In the genomic region with DNA sequence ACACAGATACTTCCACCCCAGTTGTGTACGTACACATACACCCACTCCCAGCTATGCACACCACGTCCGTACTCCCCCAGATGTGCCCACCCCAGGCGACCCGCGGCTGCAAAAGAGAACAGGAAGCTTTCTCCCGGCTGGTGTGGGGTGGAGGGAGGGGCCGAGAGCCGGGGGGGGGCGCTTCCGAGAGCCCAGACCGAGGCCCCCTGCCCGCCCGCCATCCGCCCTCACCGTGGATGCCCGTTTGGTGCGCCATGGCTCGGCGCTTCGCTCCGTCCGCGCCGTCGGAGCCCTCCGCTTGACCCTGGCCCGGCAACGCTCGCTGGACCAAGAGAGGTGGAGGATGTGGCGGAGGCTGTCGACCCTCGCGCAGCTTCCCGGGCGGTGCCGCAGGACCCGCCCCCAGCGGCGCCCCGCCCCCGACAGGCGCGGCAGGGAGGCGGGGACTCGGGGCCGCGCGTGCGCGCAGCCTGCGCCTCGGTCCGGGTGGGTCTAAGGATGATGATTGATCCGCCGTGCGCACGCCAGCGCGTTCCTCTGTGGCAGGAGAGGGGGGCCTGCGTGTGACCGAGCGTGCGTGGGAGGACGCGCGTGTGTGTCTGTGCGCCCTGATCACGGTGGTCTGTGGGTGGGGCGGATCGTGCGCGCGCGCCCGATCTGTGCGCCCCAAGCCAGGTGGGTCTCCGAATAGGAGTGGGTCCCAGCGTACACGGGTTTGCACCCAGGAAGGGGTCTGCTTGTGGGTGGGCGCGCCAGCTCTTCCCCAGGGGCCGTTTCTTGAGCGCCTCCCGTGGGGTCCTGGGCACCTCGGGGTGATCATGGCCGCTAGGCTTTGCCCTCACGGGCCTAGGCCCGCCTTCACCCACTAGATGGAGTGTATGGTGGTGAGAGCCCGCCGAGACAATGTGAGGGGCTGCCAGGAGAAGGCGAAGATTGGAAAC, we compare ENCODE assay signal across 1 cellular context.
TF ChIP-seq lines count a peak whose summit lies in the region.

Gene TWF2, minus strand, starts transcription at position 398 of the 941 bp plus-strand sequence. Its CDS starts 142 bp downstream, at position 256.

TF ChIP-seq in HepG2, 621 proteins besides CTCF, POLR2A, EP300 and RAD21 (continued from another document and continues in another):
- no peak for TF ChIP-seq ZNF646 (CRISPR knock-in tag; IDR thresholded peaks at IDR 0.05)
- TF ChIP-seq FOXK2 (IDR thresholded peaks at IDR 0.05), result no peak
- TF ChIP-seq ZNF274 (CRISPR knock-in tag; IDR thresholded peaks at IDR 0.05), result peak; percentile 23; the same call in 1 of the 2 replicates
- TF ChIP-seq ERF (CRISPR knock-in tag; IDR thresholded peaks at IDR 0.05), result peak; percentile 56; the same call in 1 of the 2 replicates
- TF ChIP-seq NFKB2 (CRISPR knock-in tag; IDR thresholded peaks at IDR 0.05; ENCODE audit: borderline replicate concordance), result peak; percentile 79; the same call in 1 of the 2 replicates
- TF ChIP-seq SOX13 (IDR thresholded peaks at IDR 0.05), result no peak
- peak in 1 of 2 experiments; percentile 14; a peak in 1 of 4 replicates for TF ChIP-seq SOX13 (CRISPR knock-in tag; conservative IDR thresholded peaks at IDR 0.05 in 1 of 2, IDR thresholded peaks at IDR 0.05 in 1 of 2)
- 0 out of 2 replicates have a peak, but pooled peaks have one; percentile 57 for TF ChIP-seq ZBTB7A (CRISPR knock-in tag; IDR thresholded peaks at IDR 0.05)
- no peak for TF ChIP-seq PHB2 (IDR thresholded peaks at IDR 0.05; ENCODE audit: partially characterized antibody)
- peak; percentile 29 for TF ChIP-seq MED8 (CRISPR knock-in tag; IDR thresholded peaks at IDR 0.05; ENCODE audit: insufficient replicate concordance)
- TF ChIP-seq ETV5 (CRISPR knock-in tag; IDR thresholded peaks at IDR 0.05; ENCODE audit: borderline replicate concordance), result no peak
- TF ChIP-seq ZBTB7B (CRISPR knock-in tag; IDR thresholded peaks at IDR 0.05), result peak; percentile 70; the same call in 1 of the 2 replicates
- TF ChIP-seq TOE1 (CRISPR knock-in tag; IDR thresholded peaks at IDR 0.05), result no peak
- no peak for TF ChIP-seq HIC2 (CRISPR knock-in tag; IDR thresholded peaks at IDR 0.05; ENCODE audit: low read depth)
- peak; percentile 41; the same call in 1 of the 2 replicates for TF ChIP-seq DR1 (CRISPR knock-in tag; IDR thresholded peaks at IDR 0.05)
- TF ChIP-seq CBX5 (CRISPR knock-in tag; IDR thresholded peaks at IDR 0.05; ENCODE audit: borderline replicate concordance), result no peak
- TF ChIP-seq MBD4 (IDR thresholded peaks at IDR 0.05; ENCODE audit: borderline replicate concordance, low read length), result no peak
- no peak for TF ChIP-seq MIER2 (CRISPR knock-in tag; IDR thresholded peaks at IDR 0.05)
- TF ChIP-seq BCL3 (CRISPR knock-in tag; IDR thresholded peaks at IDR 0.05), result 0 out of 2 replicates have a peak, but pooled peaks have one; percentile 62
- 0 out of 2 replicates have a peak, but pooled peaks have one; percentile 72 for TF ChIP-seq NFAT5 (CRISPR knock-in tag; IDR thresholded peaks at IDR 0.05)
- 0 out of 2 replicates have a peak, but pooled peaks have one; percentile 44 for TF ChIP-seq PITX1 (CRISPR knock-in tag; IDR thresholded peaks at IDR 0.05)
- TF ChIP-seq ADNP (CRISPR knock-in tag; IDR thresholded peaks at IDR 0.05), result no peak
- TF ChIP-seq RBFOX2 (IDR thresholded peaks at IDR 0.05; ENCODE audit: low read depth, low read length), result peak; percentile 96
- TF ChIP-seq KDM5A (IDR thresholded peaks at IDR 0.05; ENCODE audit: borderline replicate concordance, low read length), result peak; percentile 67
- TF ChIP-seq RFXANK (CRISPR knock-in tag; IDR thresholded peaks at IDR 0.05), result 0 out of 2 replicates have a peak, but pooled peaks have one; percentile 29
- 0 out of 2 replicates have a peak, but pooled peaks have one; percentile 35 for TF ChIP-seq RCOR2 (CRISPR knock-in tag; IDR thresholded peaks at IDR 0.05)
- TF ChIP-seq, protein P1, sequence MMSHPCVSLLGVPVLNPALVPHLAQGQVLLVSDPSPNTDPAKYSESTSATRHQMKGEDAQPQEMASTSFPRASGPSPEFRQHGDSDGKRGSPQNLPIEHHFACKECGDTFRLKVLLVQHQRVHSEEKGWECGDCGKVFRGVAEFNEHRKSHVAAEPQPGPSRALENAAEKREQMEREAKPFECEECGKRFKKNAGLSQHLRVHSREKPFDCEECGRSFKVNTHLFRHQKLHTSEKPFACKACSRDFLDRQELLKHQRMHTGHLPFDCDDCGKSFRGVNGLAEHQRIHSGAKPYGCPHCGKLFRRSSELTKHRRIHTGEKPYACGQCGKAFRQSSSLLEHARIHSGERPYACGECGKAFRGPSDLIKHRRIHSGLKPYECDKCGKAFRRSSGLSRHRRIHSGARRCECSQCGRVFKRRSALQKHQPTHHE (CRISPR knock-in tag; IDR thresholded peaks at IDR 0.05; ENCODE audit: borderline replicate concordance), result peak; percentile 54; the same call in 1 of the 2 replicates
- no peak for TF ChIP-seq ARID5B (CRISPR knock-in tag; IDR thresholded peaks at IDR 0.05)
- 0 out of 2 replicates have a peak, but pooled peaks have one; percentile 27 for TF ChIP-seq ZNF263 (CRISPR knock-in tag; IDR thresholded peaks at IDR 0.05)
- no peak for TF ChIP-seq ZNF747 (CRISPR knock-in tag; IDR thresholded peaks at IDR 0.05; ENCODE audit: borderline replicate concordance)
- TF ChIP-seq ZNF138 (CRISPR knock-in tag; IDR thresholded peaks at IDR 0.05; ENCODE audit: low read depth), result 0 out of 2 replicates have a peak, but pooled peaks have one; percentile 66
- TF ChIP-seq GTF2F1 (IDR thresholded peaks at IDR 0.05; ENCODE audit: low read length), result no peak
- TF ChIP-seq FOXP1 (IDR thresholded peaks at IDR 0.05), result no peak
- TF ChIP-seq FOXP1 (CRISPR knock-in tag; IDR thresholded peaks at IDR 0.05), result no peak
